In genomic region chr11:64000740-64001514, GRCh38 we compare ENCODE assay signal across 12 cellular contexts. TPM values are rescaled to one million over a fixed set of nuclear protein-coding genes. Genes with fewer than 3 reads are reported as not detected.
DNase-seq lines count a peak whose midpoint lies in the region; ATAC-seq, FAIRE-seq and TF ChIP-seq lines count a peak whose summit lies in the region.
"Had no signal": no experiment of that assay in that cellular context is flagged by ENCODE, and none has a peak within 500 bp of the region (broad histone marks: within the 10 kb centered on the region; RNA-seq: fewer than 3 reads in every experiment).

No MANE protein-coding gene starts in this region.

- H3K36me3 Mint-ChIP-seq in CD4-positive, alpha-beta memory T cell: peaks cover 3 to 21% of the 10 kb centered on the region in 2 donors

- no TSS peak for BruUV-seq in PC-3 (replicated peaks; lab: Mats Ljungman, UMichigan)

- H3K27me3 Mint-ChIP-seq in CD4-positive, alpha-beta memory T cell: peaks cover under 1% of the 10 kb centered on the region in 2 donors
- H3K27me3 Mint-ChIP-seq: activated naive CD8-positive, alpha-beta T cell treated with anti-CD3 and anti-CD28 coated beads, Interleukin-2, amount 10 ng/mL, durations not matched to agents 7 days and 5 days had no signal

- H3K9me3 ChIP-seq in CD4-positive, alpha-beta memory T cell (ENCODE audit: control insufficient read depth in 1 of 2, low read length in 2 of 2): no peaks in the 10 kb centered on the region
- no peaks in the 10 kb centered on the region for H3K9me3 ChIP-seq in PC-3 (ENCODE audit: low read length)

- no peaks in the 10 kb centered on the region for H3K9me2 ChIP-seq in PC-3 (replicated peaks; ENCODE audit: low read length)

- no peak overlapping the region for H3K9ac ChIP-seq in PC-3 (ENCODE audit: low read length)

- H3K27me3 ChIP-seq in CD4-positive, alpha-beta memory T cell (ENCODE audit: insufficient read depth, low read length): no peaks in the 10 kb centered on the region
- no peaks in the 10 kb centered on the region for H3K27me3 ChIP-seq in PC-3 (ENCODE audit: low read length)

- H3K27ac Mint-ChIP-seq in CD4-positive, alpha-beta memory T cell: no peak overlapping the region
- H3K27ac Mint-ChIP-seq: activated naive CD8-positive, alpha-beta T cell treated with anti-CD3 and anti-CD28 coated beads, Interleukin-2, amount 10 ng/mL, durations not matched to agents 7 days and 5 days had no signal

- peak overlapping the region in 6 of 8 donors; percentile 32 to 75 (median 56) for H3K4me3 Mint-ChIP-seq in CD4-positive, alpha-beta memory T cell
- H3K4me3 Mint-ChIP-seq: activated naive CD8-positive, alpha-beta T cell treated with anti-CD3 and anti-CD28 coated beads, Interleukin-2, amount 10 ng/mL, durations not matched to agents 7 days and 5 days had no signal

- H3K4me3 ChIP-seq in CD4-positive, alpha-beta memory T cell (ENCODE audit: low read length in 2 of 2): peak overlapping the region in 1 of 2 donors; percentile 28
- peak overlapping the region; percentile 11; the same call in 1 of the 2 replicates for H3K4me3 ChIP-seq in PC-3 (ENCODE audit: low read length)
- H3K4me3 ChIP-seq in fibroblast of the aortic adventitia (ENCODE audit: low read depth, low read length): peak overlapping the region; percentile 42

- H3K4me1 Mint-ChIP-seq in CD4-positive, alpha-beta memory T cell: peaks cover 0 to 5% (median 3%) of the 10 kb centered on the region in 4 donors

- H3K4me1 ChIP-seq in CD4-positive, alpha-beta memory T cell (ENCODE audit: insufficient read depth, low read length): peaks cover 8% of the 10 kb centered on the region
- peaks cover 13% of the 10 kb centered on the region; the same call in 1 of the 2 replicates for H3K4me1 ChIP-seq in PC-3 (ENCODE audit: insufficient read depth, low read length)

- CTCF ChIA-PET in CD4-positive, alpha-beta memory T cell (lab: Charles Lee; ENCODE audit: partially characterized antibody): interaction anchor here (0.7 to 4.6 kb wide), 22 partner anchors 10 to 1116 kb away, joined by 3 to 114 read pairs (median 4); partner anchors contain the start of genes CCDC88B, MARK2, PRDX5 and TRMT112
- CTCF ChIA-PET in PC-3 (lab: Charles Lee): interaction anchor here (0.6 to 1.6 kb wide), 3 partner anchors 152 to 1409 kb away, joined by 4 to 7 read pairs (median 5); partner anchors contain the start of gene TUT1

- POLR2A ChIA-PET in CD4-positive, alpha-beta memory T cell (lab: Charles Lee; ENCODE audit: partially characterized antibody): interaction anchor here (0.6 to 2.4 kb wide), 11 partner anchors 13 to 304 kb away, joined by 3 to 10 read pairs (median 3); partner anchors contain the start of genes COX8A, FERMT3, OTUB1 and STIP1
- POLR2A ChIA-PET in PC-3 (lab: Charles Lee; ENCODE audit: unreplicated experiment): no interaction called here

- intact Hi-C loops in CD4-positive, alpha-beta memory T cell (cut with micrococcal nuclease): loop anchor here (1.0 to 10.0 kb wide), 3 partner anchors 147 to 304 kb away; partner anchors contain the start of genes CATSPERZ and ESRRA
- intact Hi-C loops in PC-3 (cut with micrococcal nuclease): loop anchor here (2.0 kb wide), 1 partner anchor 152 kb away; no protein-coding TSS in a partner anchor

- DNase-seq in CD4-positive, alpha-beta memory T cell: no peak
- DNase-seq in PC-3 (no peak), fibroblast of the aortic adventitia (ENCODE audit: low read depth) (no peak), retina (peak; percentile 86), HTR-8/SVneo (ENCODE audit: insufficient read length, low spot score) (no peak), NCI-H1092 treated with DMSO at 0.1 percent for 48 hours (lab: John Stamatoyannopoulos, UW) (no peak), iPS-NIHi11 (ENCODE audit: low spot score) (no peak)
- DNase-seq: GF-D8, NCI-H2227 treated with DMSO at 0.1 percent for 48 hours had no signal

- ATAC-seq in PC-3: no peak
- ATAC-seq in GM18867 (IDR thresholded peaks at IDR 0.05; ENCODE audit: unreplicated experiment): no peak

- peak overlapping the region; percentile 73; the same call in 1 of the 2 replicates for H3K4me2 ChIP-seq in PC-3 (ENCODE audit: low read length)

- H3K9me3 Mint-ChIP-seq in CD4-positive, alpha-beta memory T cell: peaks cover 0 to 5% (median 0%) of the 10 kb centered on the region in 8 donors
- H3K9me3 Mint-ChIP-seq: activated naive CD8-positive, alpha-beta T cell treated with anti-CD3 and anti-CD28 coated beads, Interleukin-2, amount 10 ng/mL, durations not matched to agents 7 days and 5 days had no signal

- no peak for FAIRE-seq in HTR-8/SVneo (lab: Jason Lieb, UNC)

- no peak overlapping the region for H3K27ac ChIP-seq in CD4-positive, alpha-beta memory T cell (ENCODE audit: low read depth, low read length)
- H3K27ac ChIP-seq in PC-3 (ENCODE audit: low read length): no peak overlapping the region

- H3K79me2 ChIP-seq in PC-3 (ENCODE audit: low read length): no peaks in the 10 kb centered on the region

- TF ChIP-seq CTCF in PC-3 (conservative IDR thresholded peaks at IDR 0.05; ENCODE audit: low read depth, low read length) (peak; percentile 14; the same call in 1 of the 2 replicates), fibroblast of the aortic adventitia (IDR thresholded peaks at IDR 0.05; ENCODE audit: insufficient read depth, low read length) (no peak)

- H3K36me3 ChIP-seq in CD4-positive, alpha-beta memory T cell (ENCODE audit: insufficient read depth, low read length): peaks cover 18% of the 10 kb centered on the region
- peaks cover 19% of the 10 kb centered on the region for H3K36me3 ChIP-seq in PC-3 (ENCODE audit: low read depth, low read length)

- no peaks in the 10 kb centered on the region for H3F3A ChIP-seq in PC-3 (ENCODE audit: low read length, unreplicated experiment)

- H2AFZ ChIP-seq in PC-3 (ENCODE audit: low read length): no peak overlapping the region

- H4K20me1 ChIP-seq in PC-3 (ENCODE audit: low read length): no peaks in the 10 kb centered on the region

RNA-seq across cellular contexts. Expression of gene OTUB1, which starts 14.7 kb away (rescaled TPM):
- 10 to 100 TPM; 72.9 to 73.0 TPM for total RNA-seq in CD4-positive, alpha-beta memory T cell
- 100 to 1,000 TPM; 132 to 171 TPM for polyA plus RNA-seq in CD4-positive, alpha-beta memory T cell
- total RNA-seq in PC-3 (2014; rRNA removed) (124 and 129 TPM in 2 replicates), fibroblast of the aortic adventitia (ENCODE audit: low replicate concordance) (5.5 and 32.4 TPM in 2 replicates)

RNA-seq across cellular contexts. Expression of gene COX8A, which starts 26.5 kb away (rescaled TPM):
- 100 to 1,000 TPM; 113 to 130 TPM for total RNA-seq in CD4-positive, alpha-beta memory T cell
- polyA plus RNA-seq in CD4-positive, alpha-beta memory T cell: 100 to 1,000 TPM; 382 to 433 TPM
- 1,480 and 1,500 TPM in 2 replicates for total RNA-seq in PC-3 (2014; rRNA removed)
- 68.4 and 252 TPM in 2 replicates for total RNA-seq in fibroblast of the aortic adventitia (ENCODE audit: low replicate concordance)

RNA-seq across cellular contexts. Expression of gene FLRT1, which starts 34.8 kb away (rescaled TPM):
- total RNA-seq in CD4-positive, alpha-beta memory T cell: not detected
- polyA plus RNA-seq in CD4-positive, alpha-beta memory T cell: not detected
- not detected in 2 replicates for total RNA-seq in PC-3 (2014; rRNA removed)
- 0.18 TPM in 1 of 2 replicates, not detected in the other for total RNA-seq in fibroblast of the aortic adventitia (ENCODE audit: low replicate concordance)
- total RNA-seq: activated naive CD8-positive, alpha-beta T cell treated with anti-CD3 and anti-CD28 coated beads, Interleukin-2, amount 10 ng/mL, durations not matched to agents 7 days and 5 days; T-helper 2 cell treated with Interferon-gamma antibody and Interleukin-4, amounts not matched to agents 100 ng/mL and 5 ng/mL, for 36 hours had no signal
